Comparison of ENCODE assay signal across 8 cellular contexts in genomic region chr10:122342293-122343134, GRCh38. TPM values are rescaled to one million over a fixed set of nuclear protein-coding genes. Genes with fewer than 3 reads are reported as not detected.
DNase-seq lines count a peak whose midpoint lies in the region; ATAC-seq, FAIRE-seq and TF ChIP-seq lines count a peak whose summit lies in the region.

No MANE protein-coding gene starts in this region.

- H3K27me3 ChIP-seq in heart left ventricle = no peaks in the 10 kb centered on the region

- 57 to 61% (median 60%) methylated on average over 8 of the region's 8 CpGs for WGBS in heart left ventricle, 4 donors

- H3K27ac ChIP-seq in heart left ventricle = peak overlapping the region in 7 of 12 donors; percentile 30 to 79 (median 69)

- intact Hi-C loops in heart left ventricle (cut with DNase I) (loop anchor here (1.0 to 10.0 kb wide), 13 partner anchors 24 to 225 kb away; partner anchors contain the start of gene DMBT1 (in 2 of the 10)), sciatic nerve (cut with DNase I) (loop anchor here (5.0 to 10.0 kb wide), 2 partner anchors 92 to 225 kb away; no protein-coding TSS in a partner anchor)

- H3K36me3 ChIP-seq in heart left ventricle = no peaks in the 10 kb centered on the region

- TF ChIP-seq CTCF in heart left ventricle (IDR thresholded peaks at IDR 0.05) = peak; percentile 75 to 92 (median 82)

- no peak overlapping the region for H3K4me3 ChIP-seq in heart left ventricle

- H3K4me1 ChIP-seq in heart left ventricle = peaks cover 0 to 39% (median 8%) of the 10 kb centered on the region in 12 donors

- no peak for FAIRE-seq in GM19239 (lab: Jason Lieb, UNC)

- ATAC-seq in heart left ventricle (peak in 2 of 4 donors; percentile 38 to 46), sciatic nerve (peak; percentile 79), HG03442 (IDR thresholded peaks at IDR 0.05; ENCODE audit: unreplicated experiment) (no peak), HG02870 (IDR thresholded peaks at IDR 0.05; ENCODE audit: unreplicated experiment) (no peak)

- no peaks in the 10 kb centered on the region for H3K9me3 ChIP-seq in heart left ventricle

- peak; percentile 66 for DNase-seq in AG08396 (ENCODE audit: low spot score)
- peak; percentile 20 for DNase-seq in GM19239 (ENCODE audit: insufficient read length, low spot score)
- peak; percentile 31 for DNase-seq in SK-N-DZ (ENCODE audit: low spot score)
- DNase-seq in activated naive CD8-positive, alpha-beta T cell treated with anti-CD3 and anti-CD28 coated beads, Interleukin-2, amount 50 U/mL, for 16 hours (ENCODE audit: low read depth, low spot score) = peak; percentile 29
- DNase-seq in heart left ventricle = peak in 2 of 5 donors; percentile 43 to 44
- no peak for DNase-seq in sciatic nerve (ENCODE audit: low spot score)

- no peak for TF ChIP-seq POLR2A in heart left ventricle (IDR thresholded peaks at IDR 0.05)

RNA-seq across cellular contexts. Expression of gene PLEKHA1, which starts 32.0 kb away (rescaled TPM):
- 34.9 and 35.5 TPM in 2 replicates for polyA plus RNA-seq in SK-N-DZ (2014; cell fraction: cytosol; rRNA removed)
- 50.9 and 57.2 TPM in 2 replicates for polyA plus RNA-seq in SK-N-DZ (2014; cell fraction: nucleus; rRNA removed)
- 10 to 100 TPM; 32.3 to 70.6 (median 44.7) TPM for total RNA-seq in heart left ventricle
- polyA plus RNA-seq in heart left ventricle = 10 to 100 TPM; 14.1 to 38.5 TPM
- total RNA-seq in sciatic nerve = 41.2 TPM
